Comparison of ENCODE assay signal across 38 cellular contexts in genomic region chr12:113914806-113915205, GRCh38.
"Had no signal": no experiment of that assay in that cellular context is flagged by ENCODE, and none has a peak within 500 bp of the region (broad histone marks: within the 10 kb centered on the region; RNA-seq: fewer than 3 reads in every experiment).

No MANE protein-coding gene starts in this region.

- ATAC-seq: activated naive CD4-positive, alpha-beta T cell treated with anti-CD3 and anti-CD28 coated beads, Interleukin-2, amount 50 U/mL, for 72 hours; activated naive CD8-positive, alpha-beta T cell treated with anti-CD3 and anti-CD28 coated beads, Interleukin-2, amount 50 U/mL, for 24 hours; activated T-cell treated with anti-CD3 and anti-CD28 coated beads, Interleukin-2, amount 50 U/mL, for 4 hours; activated T-cell treated with anti-CD3 and anti-CD28 coated beads, Interleukin-2, amount 50 U/mL, for 72 hours; activated T-helper 17 cell treated with anti-CD3 and anti-CD28 coated beads, Interleukin-2, amount 50 U/mL, for 72 hours; body of pancreas had no signal

- H3K4me3 ChIP-seq: adrenal gland, ascending aorta, body of pancreas, breast epithelium, cardiac muscle cell had no signal

- H3K27ac Mint-ChIP-seq: activated naive CD4-positive, alpha-beta T cell treated with anti-CD3 and anti-CD28 coated beads for 36 hours; activated naive CD4-positive, alpha-beta T cell treated with anti-CD3 and anti-CD28 coated beads, Interleukin-2, amount 10 ng/mL, durations not matched to agents 7 days and 5 days; activated naive CD4-positive, alpha-beta T cell treated with anti-CD3 and anti-CD28 coated beads, Interleukin-2, amount 50 U/mL, for 24 hours; activated naive CD4-positive, alpha-beta T cell treated with anti-CD3 and anti-CD28 coated beads, Interleukin-2, amount 50 U/mL, for 72 hours; activated naive CD8-positive, alpha-beta T cell; activated naive CD8-positive, alpha-beta T cell treated with anti-CD3 and anti-CD28 coated beads for 36 hours; activated naive CD8-positive, alpha-beta T cell treated with anti-CD3 and anti-CD28 coated beads, Interleukin-2, amount 10 ng/mL, durations not matched to agents 7 days and 5 days; activated naive CD8-positive, alpha-beta T cell treated with anti-CD3 and anti-CD28 coated beads, Interleukin-2, amount 50 U/mL, for 24 hours; activated T-cell treated with anti-CD3 and anti-CD28 coated beads, Interleukin-2, amount 50 U/mL, for 24 hours; activated T-cell treated with anti-CD3 and anti-CD28 coated beads, Interleukin-2, amount 50 U/mL, for 72 hours; activated T-helper 1 cell treated with anti-CD3 and anti-CD28 coated beads, Interleukin-12 subunit alpha, Interleukin-12 subunit beta, Interleukin-2, Interleukin-4 antibody, amounts not matched to agents 30 ng/mL and 10 ng/mL and 1 ng/mL, durations not matched to agents 14 hours and 24 hours and 36 hours; activated T-helper 17 cell treated with anti-CD3 and anti-CD28 coated beads, Interleukin-2, amount 50 U/mL, for 72 hours; activated T-helper 2 cell treated with anti-CD3 and anti-CD28 coated beads, Interferon-gamma antibody, Interleukin-2, Interleukin-4, amounts not matched to agents 10 μg/mL and 5 μg/mL and 100 μg/mL, durations not matched to agents 14 hours and 24 hours and 36 hours; brain had no signal

- H3K4me1 ChIP-seq: ascending aorta, body of pancreas, breast epithelium had no signal

- H3K9me3 Mint-ChIP-seq: activated naive CD4-positive, alpha-beta T cell treated with anti-CD3 and anti-CD28 coated beads for 36 hours; activated naive CD4-positive, alpha-beta T cell treated with anti-CD3 and anti-CD28 coated beads, Interleukin-2, amount 10 ng/mL, durations not matched to agents 7 days and 5 days; activated naive CD4-positive, alpha-beta T cell treated with anti-CD3 and anti-CD28 coated beads, Interleukin-2, amount 50 U/mL, for 24 hours; activated naive CD4-positive, alpha-beta T cell treated with anti-CD3 and anti-CD28 coated beads, Interleukin-2, amount 50 U/mL, for 72 hours; activated naive CD8-positive, alpha-beta T cell treated with anti-CD3 and anti-CD28 coated beads for 36 hours; activated naive CD8-positive, alpha-beta T cell treated with anti-CD3 and anti-CD28 coated beads, Interleukin-2, amount 10 ng/mL, durations not matched to agents 7 days and 5 days; activated naive CD8-positive, alpha-beta T cell treated with anti-CD3 and anti-CD28 coated beads, Interleukin-2, amount 50 U/mL, for 24 hours; activated T-cell treated with anti-CD3 and anti-CD28 coated beads, Interleukin-2, amount 50 U/mL, for 24 hours; activated T-cell treated with anti-CD3 and anti-CD28 coated beads, Interleukin-2, amount 50 U/mL, for 4 hours; activated T-cell treated with anti-CD3 and anti-CD28 coated beads, Interleukin-2, amount 50 U/mL, for 72 hours; activated T-helper 1 cell treated with anti-CD3 and anti-CD28 coated beads, Interleukin-12 subunit alpha, Interleukin-12 subunit beta, Interleukin-2, Interleukin-4 antibody, amounts not matched to agents 30 ng/mL and 10 ng/mL and 1 ng/mL, durations not matched to agents 14 hours and 24 hours and 36 hours; activated T-helper 17 cell treated with anti-CD3 and anti-CD28 coated beads, Interleukin-2, amount 50 U/mL, for 72 hours; activated T-helper 2 cell treated with anti-CD3 and anti-CD28 coated beads, Interferon-gamma antibody, Interleukin-2, Interleukin-4, amounts not matched to agents 10 μg/mL and 5 μg/mL and 100 μg/mL, durations not matched to agents 14 hours and 24 hours and 36 hours; central memory CD8-positive, alpha-beta T cell had no signal

- H3K4me1 Mint-ChIP-seq: activated naive CD4-positive, alpha-beta T cell treated with anti-CD3 and anti-CD28 coated beads, Interleukin-2, amount 10 ng/mL, durations not matched to agents 7 days and 5 days; activated naive CD4-positive, alpha-beta T cell treated with anti-CD3 and anti-CD28 coated beads, Interleukin-2, amount 50 U/mL, for 24 hours; activated naive CD8-positive, alpha-beta T cell treated with anti-CD3 and anti-CD28 coated beads for 36 hours; activated naive CD8-positive, alpha-beta T cell treated with anti-CD3 and anti-CD28 coated beads, Interleukin-2, amount 10 ng/mL, durations not matched to agents 7 days and 5 days; activated naive CD8-positive, alpha-beta T cell treated with anti-CD3 and anti-CD28 coated beads, Interleukin-2, amount 50 U/mL, for 24 hours; activated T-helper 17 cell treated with anti-CD3 and anti-CD28 coated beads, Interleukin-2, amount 50 U/mL, for 72 hours; central memory CD8-positive, alpha-beta T cell had no signal

- H3K36me3 ChIP-seq: brain microvascular endothelial cell, cardiac muscle cell had no signal

- H3K9me3 ChIP-seq: adrenal gland, ascending aorta, body of pancreas, breast epithelium had no signal

- H3K27me3 ChIP-seq: adrenal gland, ascending aorta, body of pancreas, brain microvascular endothelial cell, breast epithelium, cardiac muscle cell had no signal

- H3K27ac ChIP-seq: adrenal gland, ascending aorta, body of pancreas, brain microvascular endothelial cell, breast epithelium, cardiac muscle cell had no signal

- H3K27me3 Mint-ChIP-seq: activated naive CD4-positive, alpha-beta T cell treated with anti-CD3 and anti-CD28 coated beads, Interleukin-2, amount 10 ng/mL, durations not matched to agents 7 days and 5 days; activated naive CD4-positive, alpha-beta T cell treated with anti-CD3 and anti-CD28 coated beads, Interleukin-2, amount 50 U/mL, for 24 hours; activated naive CD8-positive, alpha-beta T cell; activated naive CD8-positive, alpha-beta T cell treated with anti-CD3 and anti-CD28 coated beads for 36 hours; activated naive CD8-positive, alpha-beta T cell treated with anti-CD3 and anti-CD28 coated beads, Interleukin-2, amount 10 ng/mL, durations not matched to agents 7 days and 5 days; activated naive CD8-positive, alpha-beta T cell treated with anti-CD3 and anti-CD28 coated beads, Interleukin-2, amount 50 U/mL, for 24 hours; activated T-cell treated with anti-CD3 and anti-CD28 coated beads, Interleukin-2, amount 50 U/mL, for 24 hours; activated T-helper 17 cell treated with anti-CD3 and anti-CD28 coated beads, Interleukin-2, amount 50 U/mL, for 72 hours; brain; central memory CD8-positive, alpha-beta T cell had no signal

- DNase-seq: activated effector memory CD4-positive, alpha-beta T cell treated with anti-CD3 and anti-CD28 coated beads, Interleukin-2, amount 50 U/mL, for 16 hours; activated effector memory CD4-positive, alpha-beta T cell treated with Interleukin-2 at 50 U/mL for 16 hours; activated gamma-delta T cell; activated gamma-delta T cell treated with Interleukin-2 at 50 U/mL for 16 hours; activated naive CD4-positive, alpha-beta T cell; activated naive CD4-positive, alpha-beta T cell treated with anti-CD3 and anti-CD28 coated beads for 36 hours; activated naive CD4-positive, alpha-beta T cell treated with anti-CD3 and anti-CD28 coated beads, Interleukin-2, amount 10 ng/mL, durations not matched to agents 7 days and 5 days; activated naive CD4-positive, alpha-beta T cell treated with anti-CD3 and anti-CD28 coated beads, Interleukin-2, amount 50 U/mL, for 16 hours; activated naive CD4-positive, alpha-beta T cell treated with Interleukin-2 at 50 U/mL for 16 hours; activated naive CD8-positive, alpha-beta T cell treated with anti-CD3 and anti-CD28 coated beads for 36 hours; activated naive CD8-positive, alpha-beta T cell treated with anti-CD3 and anti-CD28 coated beads, Interleukin-2, amount 10 ng/mL, durations not matched to agents 7 days and 5 days; activated naive CD8-positive, alpha-beta T cell treated with anti-CD3 and anti-CD28 coated beads, Interleukin-2, amount 50 U/mL, for 24 hours; activated T-cell treated with anti-CD3 and anti-CD28 coated beads for 4 hours; activated T-cell treated with anti-CD3 and anti-CD28 coated beads, Interleukin-2, amount 50 U/mL, for 1 hour; activated T-cell treated with anti-CD3 and anti-CD28 coated beads, Interleukin-2, amount 50 U/mL, for 24 hours; activated T-cell treated with anti-CD3 and anti-CD28 coated beads, Interleukin-2, amount 50 U/mL, for 4 hours; activated T-cell treated with anti-CD3 and anti-CD28 coated beads, Interleukin-2, amount 50 U/mL, for 48 hours; activated T-cell treated with anti-CD3 and anti-CD28 coated beads, Interleukin-2, amount 50 U/mL, for 72 hours; adrenal gland; amniotic stem cell; amygdala; anterior cingulate cortex; aorta; body of pancreas; brain microvascular endothelial cell; caudate nucleus; central memory CD4-positive, alpha-beta T cell had no signal

- H3K4me3 Mint-ChIP-seq: activated naive CD4-positive, alpha-beta T cell treated with anti-CD3 and anti-CD28 coated beads for 36 hours; activated naive CD4-positive, alpha-beta T cell treated with anti-CD3 and anti-CD28 coated beads, Interleukin-2, amount 10 ng/mL, durations not matched to agents 7 days and 5 days; activated naive CD4-positive, alpha-beta T cell treated with anti-CD3 and anti-CD28 coated beads, Interleukin-2, amount 50 U/mL, for 24 hours; activated naive CD8-positive, alpha-beta T cell; activated naive CD8-positive, alpha-beta T cell treated with anti-CD3 and anti-CD28 coated beads for 36 hours; activated naive CD8-positive, alpha-beta T cell treated with anti-CD3 and anti-CD28 coated beads, Interleukin-2, amount 10 ng/mL, durations not matched to agents 7 days and 5 days; activated naive CD8-positive, alpha-beta T cell treated with anti-CD3 and anti-CD28 coated beads, Interleukin-2, amount 50 U/mL, for 24 hours; activated T-cell treated with anti-CD3 and anti-CD28 coated beads, Interleukin-2, amount 50 U/mL, for 24 hours; activated T-cell treated with anti-CD3 and anti-CD28 coated beads, Interleukin-2, amount 50 U/mL, for 4 hours; activated T-cell treated with anti-CD3 and anti-CD28 coated beads, Interleukin-2, amount 50 U/mL, for 72 hours; activated T-helper 1 cell treated with anti-CD3 and anti-CD28 coated beads, Interleukin-12 subunit alpha, Interleukin-12 subunit beta, Interleukin-2, Interleukin-4 antibody, amounts not matched to agents 30 ng/mL and 10 ng/mL and 1 ng/mL, durations not matched to agents 14 hours and 24 hours and 36 hours; activated T-helper 17 cell treated with anti-CD3 and anti-CD28 coated beads, Interleukin-2, amount 50 U/mL, for 72 hours; brain; central memory CD8-positive, alpha-beta T cell had no signal
